In genomic region chr17:66918896-66919295, GRCh38 we compare ENCODE assay signal across 17 cellular contexts. TPM values are rescaled to one million over a fixed set of nuclear protein-coding genes. Genes with fewer than 3 reads are reported as not detected.
DNase-seq lines count a peak whose midpoint lies in the region; TF ChIP-seq lines count a peak whose summit lies in the region.
"Had no signal": no experiment of that assay in that cellular context is flagged by ENCODE, and none has a peak within 500 bp of the region (broad histone marks: within the 10 kb centered on the region; RNA-seq: fewer than 3 reads in every experiment).

No MANE protein-coding gene starts in this region.

- H3K4me2 ChIP-seq in OCI-LY7 (ENCODE audit: low read length), result no peak overlapping the region
- H3K4me2 ChIP-seq: BLaER1 had no signal

- DNase-seq in mesenteric fat pad (ENCODE audit: low spot score), result peak; percentile 51
- peak; percentile 38 for DNase-seq in spleen
- no peak for DNase-seq in OCI-LY7 (ENCODE audit: low spot score)
- DNase-seq in SW480 (ENCODE audit: low spot score), result no peak
- DNase-seq in D341Med (ENCODE audit: low spot score), result no peak
- DNase-seq: 8988T; ACHN; BE2C; C1 segment of cervical spinal cord; CD4-positive, alpha-beta memory T cell; CD4-positive, CD25-positive, alpha-beta regulatory T cell; CD8-positive, alpha-beta memory T cell; COR-L47; DMS79 treated with DMSO at 0.1 percent for 48 hours; GF-D8 had no signal

- H3K9me3 ChIP-seq in spleen (peaks cover 0 to 22% (median 2%) of the 10 kb centered on the region in 8 donors), OCI-LY7 (ENCODE audit: low read length) (no peaks in the 10 kb centered on the region)
- H3K9me3 ChIP-seq: BE2C had no signal

- POLR2A ChIA-PET in OCI-LY7 (lab: Charles Lee), result no interaction called here

- CTCF ChIA-PET in OCI-LY7 (lab: Charles Lee; ENCODE audit: unreplicated experiment), result no interaction called here

- no peaks in the 10 kb centered on the region for H3K79me2 ChIP-seq in OCI-LY7 (ENCODE audit: insufficient read depth, low read depth, low read length)

- no peak overlapping the region for H3K27ac ChIP-seq in spleen
- no peak overlapping the region for H3K27ac ChIP-seq in OCI-LY7 (ENCODE audit: low read depth, low read length, poor library complexity, severe bottlenecking)
- H3K27ac ChIP-seq: BLaER1 had no signal

- TF ChIP-seq POLR2A in spleen (IDR thresholded peaks at IDR 0.05), result no peak

- H2AFZ ChIP-seq in OCI-LY7 (ENCODE audit: low read length), result no peak overlapping the region

- WGBS in spleen, 5 donors, result 80 to 94% (median 84%) methylated on average over 12 of the region's 12 CpGs

- no peak for TF ChIP-seq CTCF in spleen (IDR thresholded peaks at IDR 0.05 in 8 of 11, conservative IDR thresholded peaks at IDR 0.05 in 3 of 11)
- TF ChIP-seq CTCF in OCI-LY7 (conservative IDR thresholded peaks at IDR 0.05; ENCODE audit: low read length), result no peak

- no peaks in the 10 kb centered on the region for H3K9me2 ChIP-seq in OCI-LY7 (ENCODE audit: insufficient read depth, low read length)

- H3K36me3 ChIP-seq in spleen (no peaks in the 10 kb centered on the region), OCI-LY7 (ENCODE audit: insufficient read depth, low read length) (no peaks in the 10 kb centered on the region)
- H3K36me3 ChIP-seq: BE2C, BLaER1 had no signal

- no peaks in the 10 kb centered on the region for H4K20me1 ChIP-seq in OCI-LY7 (ENCODE audit: insufficient read depth, low read length)
- H4K20me1 ChIP-seq: BLaER1 had no signal

- no TSS peak for BruUV-seq in OCI-LY7 (replicated peaks; lab: Mats Ljungman, UMichigan)

- H3K4me3 ChIP-seq in spleen, result no peak overlapping the region
- H3K4me3 ChIP-seq in OCI-LY7 (ENCODE audit: low read depth, low read length, poor library complexity, severe bottlenecking), result no peak overlapping the region
- H3K4me3 ChIP-seq: BLaER1 had no signal

- intact Hi-C loops in spleen (cut with DNase I; ENCODE audit: low total_unique reads), result no loop called here
- intact Hi-C loops in OCI-LY7 (cut with micrococcal nuclease; ENCODE audit: unreplicated experiment), result no loop called here

- H3K4me1 ChIP-seq in spleen (no peaks in the 10 kb centered on the region), OCI-LY7 (ENCODE audit: insufficient read depth, low read length, poor library complexity, severe bottlenecking) (no peaks in the 10 kb centered on the region)
- H3K4me1 ChIP-seq: BE2C, BLaER1 had no signal

- H3K27me3 ChIP-seq in spleen (replicated peaks in 1 of 7), result peaks cover 0 to 31% (median 0%) of the 10 kb centered on the region in 7 donors
- H3K27me3 ChIP-seq: BE2C, BLaER1 had no signal

RNA-seq across cellular contexts. Expression of gene CACNG4, which starts 45.6 kb away (rescaled TPM):
- not detected for total RNA-seq in mesenteric fat pad
- total RNA-seq in spleen, result not detected
- polyA plus RNA-seq in spleen, result not detected
- not detected in 2 replicates for total RNA-seq in OCI-LY7 (2014; rRNA removed; shearing (Covaris generic))
- not detected in 2 replicates for total RNA-seq in OCI-LY7 (2022)
- total RNA-seq: CD4-positive, alpha-beta memory T cell; CD4-positive, CD25-positive, alpha-beta regulatory T cell; CD8-positive, alpha-beta memory T cell had no signal
- polyA plus RNA-seq: CD14-positive monocyte; CD4-positive, alpha-beta memory T cell; CD4-positive, CD25-positive, alpha-beta regulatory T cell; CD8-positive, alpha-beta memory T cell had no signal

Comparison
In these comparisons a context has a peak if more than half of its experiments do, and no peak if none do; other contexts are left out.
1. DNase-seq: peak in mesenteric fat pad (single experiment) and spleen (single experiment); none in OCI-LY7 (single experiment), SW480 (single experiment) and D341Med (single experiment).